Comparison of ENCODE assay signal across 8 cellular contexts in genomic region chrX:109886122-109886761, GRCh38.
A peak's percentile ranks its signal among the peaks of the same experiment; 100 is the strongest.
DNase-seq lines count a peak whose midpoint lies in the region; ATAC-seq and TF ChIP-seq lines count a peak whose summit lies in the region.

No MANE protein-coding gene starts in this region.

- intact Hi-C loops in HCT116 (cut with micrococcal nuclease) (loop anchor here (1.0 to 10.0 kb wide), 3 partner anchors 173 to 401 kb away; no protein-coding TSS in a partner anchor), PC-9 (cut with micrococcal nuclease; ENCODE audit: unreplicated experiment) (loop anchor here (1.0 to 5.0 kb wide), 4 partner anchors 23 to 1689 kb away; no protein-coding TSS in a partner anchor), upper lobe of right lung (cut with DNase I) (no loop called here)

- DNase-seq in DMS 273 (lab: John Stamatoyannopoulos, UW; ENCODE audit: unreplicated experiment) (peak; percentile 71), DMS 273 treated with DMSO at 0.1 percent for 48 hours (lab: John Stamatoyannopoulos, UW) (no peak), HCT116 (ENCODE audit: low read depth, low spot score) (peak; percentile 37), PC-9 (peak in 1 of 2 experiments; percentile 42), left lobe of liver (ENCODE audit: low spot score) (no peak), upper lobe of right lung (no peak), G401 (ENCODE audit: low spot score) (no peak)

- POLR2A ChIA-PET in HCT116 (lab: Charles Lee) (no interaction called here), PC-9 (lab: Charles Lee; ENCODE audit: unreplicated experiment) (no interaction called here)

- H3K9me3 ChIP-seq in HCT116 (ENCODE audit: control insufficient read depth in 1 of 2, insufficient read depth in 1 of 2, low read depth in 1 of 2, low read length in 2 of 2) (no peaks in the 10 kb centered on the region), PC-9 (ENCODE audit: insufficient read depth, low read depth) (no peaks in the 10 kb centered on the region), upper lobe of right lung (no peaks in the 10 kb centered on the region)

- H3K9me3 Mint-ChIP-seq in brain, result no peaks in the 10 kb centered on the region

- in situ Hi-C loops in G401 (cut with HindIII; ENCODE audit: low sequenced_read_pairs), result no loop called here

- H2AFZ ChIP-seq in HCT116 (ENCODE audit: low read depth, low read length, poor library complexity, severe bottlenecking) (peak overlapping the region; percentile 74), PC-9 (no peak overlapping the region)

- BruUV-seq in HCT116 (replicated peaks; lab: Mats Ljungman, UMichigan) (no TSS peak), PC-9 (replicated peaks; lab: Mats Ljungman, UMichigan) (no TSS peak)

- H3K79me2 ChIP-seq in HCT116 (ENCODE audit: insufficient read depth, low read length) (no peaks in the 10 kb centered on the region), PC-9 (ENCODE audit: low read depth) (no peaks in the 10 kb centered on the region)

- RAD21 ChIA-PET in HCT116 (lab: Charles Lee; ENCODE audit: low non-redundant PET in 1 of 2, low total read pairs in 2 of 2, uncharacterized antibody in 2 of 2, unreplicated experiment in 2 of 2), result no interaction called here

- no peak overlapping the region for H3K9ac ChIP-seq in HCT116 (ENCODE audit: low read length)

- H4K20me1 ChIP-seq in HCT116 (ENCODE audit: insufficient read depth), result no peaks in the 10 kb centered on the region
- no peaks in the 10 kb centered on the region for H4K20me1 ChIP-seq in PC-9 (ENCODE audit: insufficient read depth)

- H3K27ac Mint-ChIP-seq in brain, result no peak overlapping the region

- H3F3A ChIP-seq in PC-9 (ENCODE audit: insufficient read depth, low read depth), result no peaks in the 10 kb centered on the region

- H3K4me1 ChIP-seq in HCT116 (ENCODE audit: control insufficient read depth in 1 of 2, insufficient read depth in 2 of 2, low read length in 2 of 2) (no peaks in the 10 kb centered on the region), PC-9 (replicated peaks; ENCODE audit: insufficient read depth) (no peaks in the 10 kb centered on the region), upper lobe of right lung (peaks cover 6% of the 10 kb centered on the region)

- TF ChIP-seq POLR2A in HCT116 (IDR thresholded peaks at IDR 0.05; ENCODE audit: borderline replicate concordance, extremely low read depth, insufficient read depth, insufficient read length), result no peak

- no peaks in the 10 kb centered on the region for H3K36me3 Mint-ChIP-seq in brain

- no peak overlapping the region for H3K4me3 ChIP-seq in HCT116 (replicated peaks in 1 of 2; ENCODE audit: low read depth in 1 of 2, low read length in 2 of 2)
- no peak overlapping the region for H3K4me3 ChIP-seq in PC-9
- no peak overlapping the region for H3K4me3 ChIP-seq in upper lobe of right lung

- CTCF ChIA-PET in HCT116 (lab: Charles Lee) (interaction anchor here (0.8 kb wide), 1 partner anchor 173 kb away, joined by 4 read pairs; no protein-coding TSS in a partner anchor), PC-9 (lab: Charles Lee) (no interaction called here)

- TF ChIP-seq RAD21 in HCT116 (IDR thresholded peaks at IDR 0.05; ENCODE audit: low read depth), result peak; percentile 61

- TF ChIP-seq CTCF in HCT116 (IDR thresholded peaks at IDR 0.05 in 2 of 3, conservative IDR thresholded peaks at IDR 0.05 in 1 of 3; ENCODE audit: borderline replicate concordance in 1 of 3, insufficient read depth in 1 of 3, low read depth in 2 of 3, low read length in 2 of 3), result peak; percentile 55 to 68 (median 58); a peak in 5 of 6 replicates
- peak; percentile 86 for TF ChIP-seq CTCF in PC-9 (conservative IDR thresholded peaks at IDR 0.05)
- TF ChIP-seq CTCF in brain (conservative IDR thresholded peaks at IDR 0.05), result peak; percentile 75 to 81
- TF ChIP-seq CTCF in upper lobe of right lung (IDR thresholded peaks at IDR 0.05), result peak; percentile 62

- H3K4me2 ChIP-seq in HCT116 (ENCODE audit: low read length) (no peak overlapping the region), PC-9 (no peak overlapping the region)

- ATAC-seq in HCT116 (peak; percentile 73), left lobe of liver (peak; percentile 65), upper lobe of right lung (peak; percentile 70)

- no peaks in the 10 kb centered on the region for H3K36me3 ChIP-seq in HCT116 (ENCODE audit: control insufficient read depth in 1 of 2, insufficient read depth in 2 of 2, low read length in 2 of 2)
- no peaks in the 10 kb centered on the region for H3K36me3 ChIP-seq in PC-9 (ENCODE audit: low read depth)
- H3K36me3 ChIP-seq in upper lobe of right lung, result no peaks in the 10 kb centered on the region

- no peak overlapping the region for H3K4me3 Mint-ChIP-seq in brain

- H3K27ac ChIP-seq in HCT116 (ENCODE audit: low read depth, low read length) (no peak overlapping the region), PC-9 (no peak overlapping the region), upper lobe of right lung (no peak overlapping the region)

- H3K4me1 Mint-ChIP-seq in brain, result no peaks in the 10 kb centered on the region

- H3K9me2 ChIP-seq in HCT116 (ENCODE audit: insufficient read depth), result no peaks in the 10 kb centered on the region
- no peaks in the 10 kb centered on the region for H3K9me2 ChIP-seq in PC-9 (ENCODE audit: insufficient read depth)

- H3K27me3 ChIP-seq in HCT116 (ENCODE audit: insufficient read depth, low read length) (no peaks in the 10 kb centered on the region), PC-9 (ENCODE audit: insufficient read depth, low read depth) (no peaks in the 10 kb centered on the region), upper lobe of right lung (no peaks in the 10 kb centered on the region)

- H3K27me3 Mint-ChIP-seq in brain, result peaks cover 9% of the 10 kb centered on the region

TF ChIP-seq in HCT116, 20 proteins besides CTCF, POLR2A, EP300 and RAD21:
- no peak for TF ChIP-seq SIN3A (IDR thresholded peaks at IDR 0.05; ENCODE audit: low read depth)
- TF ChIP-seq CEBPB (IDR thresholded peaks at IDR 0.05; ENCODE audit: low read depth), result no peak
- no peak for TF ChIP-seq EZH2phosphoT487 (IDR thresholded peaks at IDR 0.05; ENCODE audit: borderline replicate concordance)
- TF ChIP-seq, protein P1, sequence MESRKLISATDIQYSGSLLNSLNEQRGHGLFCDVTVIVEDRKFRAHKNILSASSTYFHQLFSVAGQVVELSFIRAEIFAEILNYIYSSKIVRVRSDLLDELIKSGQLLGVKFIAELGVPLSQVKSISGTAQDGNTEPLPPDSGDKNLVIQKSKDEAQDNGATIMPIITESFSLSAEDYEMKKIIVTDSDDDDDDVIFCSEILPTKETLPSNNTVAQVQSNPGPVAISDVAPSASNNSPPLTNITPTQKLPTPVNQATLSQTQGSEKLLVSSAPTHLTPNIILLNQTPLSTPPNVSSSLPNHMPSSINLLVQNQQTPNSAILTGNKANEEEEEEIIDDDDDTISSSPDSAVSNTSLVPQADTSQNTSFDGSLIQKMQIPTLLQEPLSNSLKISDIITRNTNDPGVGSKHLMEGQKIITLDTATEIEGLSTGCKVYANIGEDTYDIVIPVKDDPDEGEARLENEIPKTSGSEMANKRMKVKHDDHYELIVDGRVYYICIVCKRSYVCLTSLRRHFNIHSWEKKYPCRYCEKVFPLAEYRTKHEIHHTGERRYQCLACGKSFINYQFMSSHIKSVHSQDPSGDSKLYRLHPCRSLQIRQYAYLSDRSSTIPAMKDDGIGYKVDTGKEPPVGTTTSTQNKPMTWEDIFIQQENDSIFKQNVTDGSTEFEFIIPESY (IDR thresholded peaks at IDR 0.05; ENCODE audit: extremely low read depth, insufficient replicate concordance, low read length), result no peak
- TF ChIP-seq, protein P2, sequence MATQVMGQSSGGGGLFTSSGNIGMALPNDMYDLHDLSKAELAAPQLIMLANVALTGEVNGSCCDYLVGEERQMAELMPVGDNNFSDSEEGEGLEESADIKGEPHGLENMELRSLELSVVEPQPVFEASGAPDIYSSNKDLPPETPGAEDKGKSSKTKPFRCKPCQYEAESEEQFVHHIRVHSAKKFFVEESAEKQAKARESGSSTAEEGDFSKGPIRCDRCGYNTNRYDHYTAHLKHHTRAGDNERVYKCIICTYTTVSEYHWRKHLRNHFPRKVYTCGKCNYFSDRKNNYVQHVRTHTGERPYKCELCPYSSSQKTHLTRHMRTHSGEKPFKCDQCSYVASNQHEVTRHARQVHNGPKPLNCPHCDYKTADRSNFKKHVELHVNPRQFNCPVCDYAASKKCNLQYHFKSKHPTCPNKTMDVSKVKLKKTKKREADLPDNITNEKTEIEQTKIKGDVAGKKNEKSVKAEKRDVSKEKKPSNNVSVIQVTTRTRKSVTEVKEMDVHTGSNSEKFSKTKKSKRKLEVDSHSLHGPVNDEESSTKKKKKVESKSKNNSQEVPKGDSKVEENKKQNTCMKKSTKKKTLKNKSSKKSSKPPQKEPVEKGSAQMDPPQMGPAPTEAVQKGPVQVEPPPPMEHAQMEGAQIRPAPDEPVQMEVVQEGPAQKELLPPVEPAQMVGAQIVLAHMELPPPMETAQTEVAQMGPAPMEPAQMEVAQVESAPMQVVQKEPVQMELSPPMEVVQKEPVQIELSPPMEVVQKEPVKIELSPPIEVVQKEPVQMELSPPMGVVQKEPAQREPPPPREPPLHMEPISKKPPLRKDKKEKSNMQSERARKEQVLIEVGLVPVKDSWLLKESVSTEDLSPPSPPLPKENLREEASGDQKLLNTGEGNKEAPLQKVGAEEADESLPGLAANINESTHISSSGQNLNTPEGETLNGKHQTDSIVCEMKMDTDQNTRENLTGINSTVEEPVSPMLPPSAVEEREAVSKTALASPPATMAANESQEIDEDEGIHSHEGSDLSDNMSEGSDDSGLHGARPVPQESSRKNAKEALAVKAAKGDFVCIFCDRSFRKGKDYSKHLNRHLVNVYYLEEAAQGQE (IDR thresholded peaks at IDR 0.05; ENCODE audit: low read depth), result no peak
- no peak for TF ChIP-seq POLR2AphosphoS5 (IDR thresholded peaks at IDR 0.05; ENCODE audit: low read depth, low read length)
- no peak for TF ChIP-seq SP1 (IDR thresholded peaks at IDR 0.05; ENCODE audit: low read depth)

Comparison
In these comparisons a context has a peak if more than half of its experiments do, and no peak if none do; other contexts are left out.
1. DNase-seq: peak in DMS 273 (single experiment) and HCT116 (single experiment); none in DMS 273 treated with DMSO at 0.1 percent for 48 hours (single experiment), left lobe of liver (single experiment), upper lobe of right lung (single experiment) and G401 (single experiment).
2. Peak in every context shown above with its lines, with median percentiles within 50 percentile points of each other: ATAC-seq and CTCF ChIP-seq.